In genomic region chr2:9742601-9743000, GRCh38 we compare ENCODE assay signal across 3 cellular contexts.
"Had no signal": no experiment of that assay in that cellular context is flagged by ENCODE, and none has a peak within 500 bp of the region (broad histone marks: within the 10 kb centered on the region; RNA-seq: fewer than 3 reads in every experiment).

No MANE protein-coding gene starts in this region.

- ATAC-seq: GM12878 had no signal

- DNase-seq: GDM1, GF-D8 had no signal
